In genomic region chr15:101511717-101512116, GRCh38 we compare ENCODE assay signal across 28 cellular contexts.
"Had no signal": no experiment of that assay in that cellular context is flagged by ENCODE, and none has a peak within 500 bp of the region (broad histone marks: within the 10 kb centered on the region; RNA-seq: fewer than 3 reads in every experiment).

No MANE protein-coding gene starts in this region.

- H3K9me3 ChIP-seq: colonic mucosa, gastrocnemius medialis had no signal

- H3K4me3 Mint-ChIP-seq: dendritic cell treated with granulocyte-macrophage colony-stimulating factor and Interleukin-4, amounts not matched to agents 40 ng/mL and 50 ng/mL, for 4 days; effector memory CD8-positive, alpha-beta T cell; endodermal cell had no signal

- FAIRE-seq: endometrium, endothelial cell of umbilical vein, frontal cortex had no signal

- H3K4me1 ChIP-seq: colonic mucosa, esophagus muscularis mucosa, esophagus squamous epithelium, gastrocnemius medialis, gastroesophageal sphincter, heart left ventricle, heart right ventricle had no signal

- H3K36me3 ChIP-seq: colonic mucosa, esophagus muscularis mucosa, esophagus squamous epithelium, gastrocnemius medialis, gastroesophageal sphincter, heart left ventricle, heart right ventricle had no signal

- H3K4me2 ChIP-seq: hepatocyte had no signal

- ATAC-seq: effector memory CD8-positive, alpha-beta T cell; esophagus mucosa; foreskin keratinocyte; gastrocnemius medialis; gastroesophageal sphincter; heart left ventricle; heart right ventricle had no signal

- H3K4me3 ChIP-seq: colonic mucosa, coronary artery, dorsolateral prefrontal cortex, esophagus muscularis mucosa, esophagus squamous epithelium, gastrocnemius medialis, gastroesophageal sphincter, heart left ventricle, heart right ventricle, hepatocyte had no signal

- H3K27ac ChIP-seq: colonic mucosa, coronary artery, dorsolateral prefrontal cortex, epithelial cell of prostate, esophagus muscularis mucosa, esophagus squamous epithelium, foreskin keratinocyte, gastrocnemius medialis, gastroesophageal sphincter, heart left ventricle, heart right ventricle, hepatocyte had no signal

- H3K27ac Mint-ChIP-seq: dendritic cell treated with granulocyte-macrophage colony-stimulating factor and Interleukin-4, amounts not matched to agents 40 ng/mL and 50 ng/mL, for 4 days; effector memory CD8-positive, alpha-beta T cell; endodermal cell had no signal

- DNase-seq: colonic mucosa; cortex of kidney; dermis blood vessel endothelial cell; dorsolateral prefrontal cortex; effector CD4-positive, alpha-beta T cell; effector CD8-positive, alpha-beta T cell; effector memory CD4-positive, alpha-beta T cell; effector memory CD8-positive, alpha-beta T cell; endodermal cell; erythroblast; esophagus squamous epithelium; foreskin fibroblast; foreskin keratinocyte; foreskin melanocyte; gastrocnemius medialis; glutamatergic neuron; heart left ventricle; heart right ventricle had no signal
